In genomic region chr12:44053550-44054243, GRCh38 we compare ENCODE assay signal across 14 cellular contexts.
DNase-seq lines count a peak whose midpoint lies in the region; ATAC-seq and TF ChIP-seq lines count a peak whose summit lies in the region.
"Had no signal": no experiment of that assay in that cellular context is flagged by ENCODE, and none has a peak within 500 bp of the region (broad histone marks: within the 10 kb centered on the region; RNA-seq: fewer than 3 reads in every experiment).

No MANE protein-coding gene starts in this region.

- no peak for ATAC-seq in GM19455 (IDR thresholded peaks at IDR 0.05; ENCODE audit: unreplicated experiment)
- ATAC-seq in HG03442 (IDR thresholded peaks at IDR 0.05; ENCODE audit: unreplicated experiment): no peak
- ATAC-seq: gastroesophageal sphincter had no signal

- no peak for TF ChIP-seq CTCF in AG10803 (conservative IDR thresholded peaks at IDR 0.05; ENCODE audit: low read length)

- DNase-seq in AG10803 (ENCODE audit: low read depth) (peak; percentile 71), LHCN-M2 (ENCODE audit: low read depth) (peak; percentile 17), dedifferentiated amniotic fluid mesenchymal stem cell (ENCODE audit: extremely low spot score) (peak; percentile 44), myocyte (ENCODE audit: low read depth) (peak; percentile 24), COLO668 (lab: John Stamatoyannopoulos, UW; ENCODE audit: unreplicated experiment) (no peak), posterior cingulate gyrus (no peak)
- DNase-seq: activated CD4-positive, alpha-beta T cell treated with anti-CD3 and anti-CD28 coated beads, Interleukin-2, amount 50 U/mL, for 4 hours; activated T-cell treated with anti-CD3 and anti-CD28 coated beads, Interleukin-2, amount 50 U/mL, for 24 hours; NCI-H526 treated with DMSO at 0.1 percent for 48 hours; stomach; uterus had no signal

- intact Hi-C loops in posterior cingulate gyrus (cut with DNase I): no loop called here

- H3K4me3 ChIP-seq in AG10803 (ENCODE audit: low read length): no peak overlapping the region
- H3K4me3 ChIP-seq: gastroesophageal sphincter, stomach, uterus had no signal

Comparison
In these comparisons a context has a peak if more than half of its experiments do, and no peak if none do; other contexts are left out.
1. DNase-seq: peak in AG10803 (single experiment), LHCN-M2 (single experiment), dedifferentiated amniotic fluid mesenchymal stem cell (single experiment) and myocyte (single experiment); none in COLO668 (single experiment) and posterior cingulate gyrus (0 of 10).